Comparison of ENCODE assay signal across 11 cellular contexts in genomic region chr13:58960909-58961308, GRCh38.
DNase-seq lines count a peak whose midpoint lies in the region; ATAC-seq and TF ChIP-seq lines count a peak whose summit lies in the region.
"Had no signal": no experiment of that assay in that cellular context is flagged by ENCODE, and none has a peak within 500 bp of the region (broad histone marks: within the 10 kb centered on the region; RNA-seq: fewer than 3 reads in every experiment).

No MANE protein-coding gene starts in this region.

- POLR2A ChIA-PET in HEK293T (lab: Yijun Ruan, JAX): no interaction called here

- no peaks in the 10 kb centered on the region for H3K36me3 Mint-ChIP-seq in Calu3 (ENCODE audit: insufficient read depth, unreplicated experiment)

- CTCF ChIA-PET in HEK293T (lab: Yijun Ruan, JAX): no interaction called here
- CTCF ChIA-PET in Calu3 (lab: Charles Lee): no interaction called here

- H3K9me3 Mint-ChIP-seq in Calu3 (ENCODE audit: low read depth, unreplicated experiment): no peaks in the 10 kb centered on the region

- no peak for TF ChIP-seq POLR2A in GM18505 (IDR thresholded peaks at IDR 0.05; ENCODE audit: borderline replicate concordance, extremely low read depth, insufficient read depth, insufficient read length)

- H3K4me3 Mint-ChIP-seq in Calu3 (ENCODE audit: low read depth, unreplicated experiment): no peak overlapping the region

- no peaks in the 10 kb centered on the region for H3K27me3 Mint-ChIP-seq in Calu3 (ENCODE audit: unreplicated experiment)

- no peak overlapping the region for H3K27ac ChIP-seq in C4-2B
- H3K27ac ChIP-seq: suprapubic skin had no signal

- BruUV-seq in Calu3 (replicated peaks; lab: Mats Ljungman, UMichigan): no TSS peak

- H3K27ac Mint-ChIP-seq in Calu3 (ENCODE audit: unreplicated experiment): no peak overlapping the region

- ATAC-seq in GM18505 (IDR thresholded peaks at IDR 0.05; ENCODE audit: unreplicated experiment): no peak
- ATAC-seq: left ventricle myocardium superior had no signal

- H3K4me1 Mint-ChIP-seq in Calu3 (ENCODE audit: low read depth, unreplicated experiment): no peaks in the 10 kb centered on the region

- TF ChIP-seq CTCF in C4-2B (conservative IDR thresholded peaks at IDR 0.05) (peak; percentile 24), Calu3 (IDR thresholded peaks at IDR 0.05; ENCODE audit: unreplicated experiment) (no peak)

- intact Hi-C loops in Calu3 (cut with micrococcal nuclease; ENCODE audit: unreplicated experiment): no loop called here

- DNase-seq in HEK293T (ENCODE audit: extremely low spot score) (peak; percentile 7), OCI-M1 (lab: John Stamatoyannopoulos, UW) (peak; percentile 45), foreskin melanocyte (peak; percentile 20), Calu3 (no peak)
- DNase-seq in activated CD8-positive, alpha-beta memory T cell treated with anti-CD3 and anti-CD28 coated beads, Interleukin-2, amount 50 U/mL, for 48 hours: no peak
- no peak for DNase-seq in activated T-cell treated with anti-CD3 and anti-CD28 coated beads, Interleukin-2, amount 50 U/mL, for 1 hour
- DNase-seq: cortex of kidney, left ventricle myocardium superior had no signal

TF ChIP-seq in HEK293T, 16 proteins besides CTCF, POLR2A, EP300 and RAD21:
- TF ChIP-seq ZNF384 (IDR thresholded peaks at IDR 0.05) (peak; percentile 64; the same call in 1 of the 2 replicates), SUZ12 (IDR thresholded peaks at IDR 0.05) (no peak)

Comparison
In these comparisons a context has a peak if more than half of its experiments do, and no peak if none do; other contexts are left out.
1. DNase-seq: peak in HEK293T (single experiment), OCI-M1 (single experiment) and foreskin melanocyte (single experiment); none in activated CD8-positive, alpha-beta memory T cell treated with anti-CD3 and anti-CD28 coated beads, Interleukin-2, amount 50 U/mL, for 48 hours (single experiment), activated T-cell treated with anti-CD3 and anti-CD28 coated beads, Interleukin-2, amount 50 U/mL, for 1 hour (single experiment) and Calu3 (single experiment).